ENCODE assay signal across 9 cellular contexts in genomic region chr17:51045616-51046526, GRCh38.
DNase-seq lines count a peak whose midpoint lies in the region; ATAC-seq, FAIRE-seq and TF ChIP-seq lines count a peak whose summit lies in the region.
"Had no signal": no experiment of that assay in that cellular context is flagged by ENCODE, and none has a peak within 500 bp of the region (broad histone marks: within the 10 kb centered on the region; RNA-seq: fewer than 3 reads in every experiment).

No MANE protein-coding gene starts in this region.

- FAIRE-seq in H54 (lab: Jason Lieb, UNC) = peak; percentile 48
- FAIRE-seq: K562 had no signal

- peaks cover 3% of the 10 kb centered on the region for H3K4me1 ChIP-seq in NT2/D1 (ENCODE audit: insufficient read depth, insufficient read length)

- DNase-seq in H54 (ENCODE audit: insufficient read length, low spot score) = no peak
- peak; percentile 23 for DNase-seq in NT2/D1 (ENCODE audit: low read depth, low spot score)
- peak; percentile 46 for DNase-seq in foreskin melanocyte
- no peak for DNase-seq in retinal pigment epithelial cell (ENCODE audit: low read depth)
- DNase-seq in T1000 (lab: John Stamatoyannopoulos, UW) = no peak

- ATAC-seq in GM19463 (IDR thresholded peaks at IDR 0.05; ENCODE audit: unreplicated experiment) (no peak), HG02623 (IDR thresholded peaks at IDR 0.05; ENCODE audit: unreplicated experiment) (no peak), HG03520 (IDR thresholded peaks at IDR 0.05; ENCODE audit: unreplicated experiment) (no peak)

- no peak for TF ChIP-seq CTCF in retinal pigment epithelial cell (conservative IDR thresholded peaks at IDR 0.05; ENCODE audit: low read depth, low read length)

- no peak for TF ChIP-seq POLR2A in H54 (IDR thresholded peaks at IDR 0.05; ENCODE audit: low read depth, low read length)

- no peaks in the 10 kb centered on the region for H3K9me3 ChIP-seq in NT2/D1 (ENCODE audit: insufficient read depth, low read length)

- no peaks in the 10 kb centered on the region for H3K27me3 ChIP-seq in NT2/D1 (ENCODE audit: insufficient read depth, insufficient read length)

- H3K9ac ChIP-seq in NT2/D1 (ENCODE audit: insufficient read length, low read depth) = peak overlapping the region; percentile 18

- H3K4me3 ChIP-seq in NT2/D1 (ENCODE audit: insufficient read length, low read depth) = peak overlapping the region; percentile 6
- peak overlapping the region; percentile 54 for H3K4me3 ChIP-seq in retinal pigment epithelial cell (ENCODE audit: low read length)
- H3K4me3 ChIP-seq: K562 had no signal

- H3K36me3 ChIP-seq in NT2/D1 (ENCODE audit: insufficient read depth, insufficient read length, low read length) = peaks cover 3% of the 10 kb centered on the region

Comparison
In these comparisons a context has a peak if more than half of its experiments do, and no peak if none do; other contexts are left out.
1. DNase-seq: peak in NT2/D1 (single experiment) and foreskin melanocyte (single experiment); none in H54 (single experiment), retinal pigment epithelial cell (single experiment) and T1000 (single experiment).